Comparison of ENCODE assay signal across 30 cellular contexts in the genomic region with DNA sequence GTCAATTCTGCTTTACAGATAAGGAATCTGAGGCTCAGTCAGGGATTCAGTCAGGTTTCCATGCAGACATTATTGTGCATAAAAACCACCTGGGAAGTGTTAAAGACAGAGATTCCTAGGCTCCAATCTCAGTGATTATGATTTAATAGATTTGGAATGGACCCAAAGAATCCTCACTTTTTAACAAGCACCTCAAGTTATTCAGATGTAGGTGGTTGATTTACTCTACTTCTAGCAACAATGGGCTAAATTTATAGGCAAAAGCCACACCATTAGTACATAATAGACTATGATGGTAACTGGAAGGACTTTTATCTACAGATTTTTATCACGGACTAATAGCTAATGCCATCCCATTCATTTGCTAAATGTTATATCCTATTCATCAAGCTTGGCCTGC. TPM values are rescaled to one million over a fixed set of nuclear protein-coding genes. Genes with fewer than 3 reads are reported as not detected.
"Had no signal": no experiment of that assay in that cellular context is flagged by ENCODE, and none has a peak within 500 bp of the region (broad histone marks: within the 10 kb centered on the region; RNA-seq: fewer than 3 reads in every experiment).

No MANE protein-coding gene starts in this region.

- DNase-seq: head of caudate nucleus; hypothalamus; immature natural killer cell; kidney; left colon; left lung; lower lobe of right lung; mammary epithelial cell; mesendoderm; midbrain; mucosa of descending colon; naive thymus-derived CD4-positive, alpha-beta T cell; nucleus accumbens; posterior cingulate gyrus; retina; right cardiac atrium; spleen; stimulated activated CD4-positive, alpha-beta T cell treated with anti-CD3 and anti-CD28 coated beads, Interleukin-4, amount 100 ng/mL, for 4 hours; stimulated activated CD8-positive, alpha-beta memory T cell treated with anti-CD3 and anti-CD28 coated beads, Interleukin-4, amount 100 ng/mL, for 48 hours; stimulated activated naive CD4-positive, alpha-beta T cell treated with Interleukin-2 at 50 U/mL for 16 hours; stimulated activated naive CD8-positive, alpha-beta T cell treated with anti-CD3 and anti-CD28 coated beads, Interleukin-15, amount 100 ng/mL, for 72 hours; substantia nigra; upper lobe of left lung had no signal

- H3K27me3 ChIP-seq: tibial nerve, upper lobe of left lung had no signal

- H3K9me3 ChIP-seq: left lung, lower lobe of right lung, mucosa of descending colon, prostate gland, spleen, tibial nerve, upper lobe of left lung had no signal

- FAIRE-seq: islet of Langerhans had no signal

- H3K9me3 Mint-ChIP-seq: immature natural killer cell; naive thymus-derived CD4-positive, alpha-beta T cell; stimulated activated memory B cell treated with anti-CD40 and anti-IgM and Interleukin-4, amounts not matched to agents 10 μg/mL and 1 μg/mL and 100 μg/mL, for 72 hours; stimulated activated naive CD8-positive, alpha-beta T cell treated with anti-CD3 and anti-CD28 coated beads, Interleukin-15, amount 100 ng/mL, for 72 hours had no signal

- H3K27ac ChIP-seq: left lung, lower lobe of right lung, prostate gland, skin epidermis, spleen, tibial nerve, upper lobe of left lung had no signal

- H3K4me3 Mint-ChIP-seq: immature natural killer cell; naive thymus-derived CD4-positive, alpha-beta T cell; natural killer cell treated with Interleukin-12 subunit alpha and Interleukin-12 subunit beta and Interleukin-15 and Interleukin-18, amount 100 ng/mL, for 72 hours; neural crest cell; stimulated activated memory B cell treated with anti-CD40 and anti-IgM and Interleukin-4, amounts not matched to agents 10 μg/mL and 1 μg/mL and 100 μg/mL, for 72 hours; stimulated activated naive CD8-positive, alpha-beta T cell treated with anti-CD3 and anti-CD28 coated beads, Interleukin-15, amount 100 ng/mL, for 72 hours had no signal

- H3K36me3 ChIP-seq: left lung, lower lobe of right lung, prostate gland, spleen, tibial nerve, upper lobe of left lung had no signal

- H3K27ac Mint-ChIP-seq: immature natural killer cell; naive thymus-derived CD4-positive, alpha-beta T cell; natural killer cell treated with Interleukin-12 subunit alpha and Interleukin-12 subunit beta and Interleukin-15 and Interleukin-18, amount 100 ng/mL, for 72 hours; stimulated activated memory B cell treated with anti-CD40 and anti-IgM and Interleukin-4, amounts not matched to agents 10 μg/mL and 1 μg/mL and 100 μg/mL, for 72 hours; stimulated activated naive CD8-positive, alpha-beta T cell treated with anti-CD3 and anti-CD28 coated beads, Interleukin-15, amount 100 ng/mL, for 72 hours had no signal

- H3K27me3 Mint-ChIP-seq: stimulated activated memory B cell treated with anti-CD40 and anti-IgM and Interleukin-4, amounts not matched to agents 10 μg/mL and 1 μg/mL and 100 μg/mL, for 72 hours had no signal

- H3K4me1 ChIP-seq: left lung, lower lobe of right lung, prostate gland, spleen, tibial nerve, upper lobe of left lung had no signal

- H3K4me1 Mint-ChIP-seq: immature natural killer cell; naive thymus-derived CD4-positive, alpha-beta T cell; stimulated activated memory B cell treated with anti-CD40 and anti-IgM and Interleukin-4, amounts not matched to agents 10 μg/mL and 1 μg/mL and 100 μg/mL, for 72 hours; stimulated activated naive CD8-positive, alpha-beta T cell treated with anti-CD3 and anti-CD28 coated beads, Interleukin-15, amount 100 ng/mL, for 72 hours had no signal

- H3K36me3 Mint-ChIP-seq: immature natural killer cell; naive thymus-derived CD4-positive, alpha-beta T cell; natural killer cell treated with Interleukin-12 subunit alpha and Interleukin-12 subunit beta and Interleukin-15 and Interleukin-18, amount 100 ng/mL, for 72 hours; stimulated activated memory B cell treated with anti-CD40 and anti-IgM and Interleukin-4, amounts not matched to agents 10 μg/mL and 1 μg/mL and 100 μg/mL, for 72 hours had no signal

- H3K4me3 ChIP-seq: left lung, lower lobe of right lung, mucosa of descending colon, prostate gland, skin epidermis, spleen, tibial nerve, upper lobe of left lung had no signal

RNA-seq across cellular contexts. Expression of a gene that starts 9.0 kb away (rescaled TPM):
- polyA plus RNA-seq: naive thymus-derived CD4-positive, alpha-beta T cell had no signal
